In the genomic region with DNA sequence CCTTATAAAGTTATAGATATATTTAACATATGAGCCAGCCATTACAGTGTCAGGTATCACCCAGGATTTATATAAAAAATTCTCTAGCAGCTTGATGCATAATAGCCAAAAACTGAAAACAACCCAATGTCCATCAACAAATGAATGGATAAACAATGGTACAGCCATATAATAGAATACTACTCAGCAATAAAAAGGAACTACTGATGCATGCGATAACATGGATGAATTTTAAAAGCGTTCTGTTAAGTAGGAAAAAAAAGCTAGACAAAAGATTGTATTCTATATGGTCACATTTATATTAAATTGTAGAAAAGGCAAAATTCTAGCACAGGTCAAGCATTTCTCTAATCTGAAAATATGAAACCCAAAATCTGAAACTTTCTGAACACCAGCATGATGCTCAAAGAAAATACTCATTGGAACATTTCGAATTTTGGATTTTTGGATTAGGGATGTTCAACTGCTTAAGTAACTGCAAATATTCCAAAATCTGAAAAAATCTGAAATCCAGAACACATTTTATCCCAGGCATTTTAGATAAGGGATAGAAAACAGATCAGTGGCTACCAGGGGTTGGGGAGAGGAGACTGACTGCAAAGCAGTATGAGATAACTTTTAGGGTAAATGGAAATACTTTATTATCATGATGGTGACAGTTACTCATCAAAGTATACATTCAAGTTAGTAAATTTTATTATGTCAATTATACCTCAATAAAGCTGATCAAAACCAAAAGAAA, we compare ENCODE assay signal across 1 cellular context.
TF ChIP-seq lines count a peak whose summit lies in the region.

No MANE protein-coding gene starts in this region.

TF ChIP-seq in IMR-90, 13 proteins besides CTCF, POLR2A, EP300 and RAD21:
- TF ChIP-seq RFX5 (IDR thresholded peaks at IDR 0.05; ENCODE audit: low read depth, low read length): no peak
- TF ChIP-seq MAFK (IDR thresholded peaks at IDR 0.05; ENCODE audit: low read depth, low read length): no peak
- no peak for TF ChIP-seq BHLHE40 (IDR thresholded peaks at IDR 0.05; ENCODE audit: low read depth, low read length)
- no peak for TF ChIP-seq CEBPB (IDR thresholded peaks at IDR 0.05; ENCODE audit: low read depth, low read length)
- TF ChIP-seq, protein P1, sequence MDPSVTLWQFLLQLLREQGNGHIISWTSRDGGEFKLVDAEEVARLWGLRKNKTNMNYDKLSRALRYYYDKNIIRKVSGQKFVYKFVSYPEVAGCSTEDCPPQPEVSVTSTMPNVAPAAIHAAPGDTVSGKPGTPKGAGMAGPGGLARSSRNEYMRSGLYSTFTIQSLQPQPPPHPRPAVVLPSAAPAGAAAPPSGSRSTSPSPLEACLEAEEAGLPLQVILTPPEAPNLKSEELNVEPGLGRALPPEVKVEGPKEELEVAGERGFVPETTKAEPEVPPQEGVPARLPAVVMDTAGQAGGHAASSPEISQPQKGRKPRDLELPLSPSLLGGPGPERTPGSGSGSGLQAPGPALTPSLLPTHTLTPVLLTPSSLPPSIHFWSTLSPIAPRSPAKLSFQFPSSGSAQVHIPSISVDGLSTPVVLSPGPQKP (IDR thresholded peaks at IDR 0.05; ENCODE audit: borderline replicate concordance, low read depth, low read length): no peak
- no peak for TF ChIP-seq RCOR1 (IDR thresholded peaks at IDR 0.05; ENCODE audit: insufficient replicate concordance, low read length)
- TF ChIP-seq FOS (IDR thresholded peaks at IDR 0.05; ENCODE audit: low read depth, low read length): no peak
- no peak for TF ChIP-seq SMC3 (IDR thresholded peaks at IDR 0.05; ENCODE audit: low read depth, low read length)
- no peak for TF ChIP-seq NFE2L2 (IDR thresholded peaks at IDR 0.05; ENCODE audit: low read depth, low read length)
- no peak for TF ChIP-seq CHD1 (IDR thresholded peaks at IDR 0.05; ENCODE audit: low read depth, low read length)
- no peak for TF ChIP-seq MAZ (IDR thresholded peaks at IDR 0.05; ENCODE audit: borderline replicate concordance, low read depth, low read length)
- no peak for TF ChIP-seq MXI1 (IDR thresholded peaks at IDR 0.05; ENCODE audit: borderline replicate concordance, low read depth, low read length)
- no peak for TF ChIP-seq USF2 (IDR thresholded peaks at IDR 0.05; ENCODE audit: low read depth, low read length)
TF ChIP-seq in IMR-90: peak in this region for 0.
